In genomic region chr12:2673966-2674810, GRCh38 we compare ENCODE assay signal across 20 cellular contexts.
A peak's percentile ranks its signal among the peaks of the same experiment; 100 is the strongest.
DNase-seq lines count a peak whose midpoint lies in the region; ATAC-seq and TF ChIP-seq lines count a peak whose summit lies in the region.
"Had no signal": no experiment of that assay in that cellular context is flagged by ENCODE, and none has a peak within 500 bp of the region (broad histone marks: within the 10 kb centered on the region; RNA-seq: fewer than 3 reads in every experiment).

No MANE protein-coding gene starts in this region.

- H3K27me3 ChIP-seq in BLaER1 (no peaks in the 10 kb centered on the region), brain microvascular endothelial cell (replicated peaks) (no peaks in the 10 kb centered on the region), mesendoderm (ENCODE audit: insufficient read depth, low read length, poor library complexity) (no peaks in the 10 kb centered on the region)
- H3K27me3 ChIP-seq: gastroesophageal sphincter had no signal

- H3K36me3 Mint-ChIP-seq in CD14-positive monocyte: no peaks in the 10 kb centered on the region
- H3K36me3 Mint-ChIP-seq: activated CD4-positive, alpha-beta memory T cell treated with anti-CD3 and anti-CD28 coated beads for 36 hours; stimulated activated naive B cell treated with anti-CD40 and anti-IgM and Interleukin-4, amounts not matched to agents 10 μg/mL and 1 μg/mL and 100 μg/mL, for 72 hours had no signal

- H4K8ac ChIP-seq in mesendoderm (ENCODE audit: low read depth, low read length): no peak overlapping the region

- H3K9me3 Mint-ChIP-seq in CD14-positive monocyte: no peaks in the 10 kb centered on the region
- H3K9me3 Mint-ChIP-seq: activated CD4-positive, alpha-beta memory T cell treated with anti-CD3 and anti-CD28 coated beads for 36 hours; CD8-positive, alpha-beta T cell; stimulated activated naive B cell treated with anti-CD40 and anti-IgM and Interleukin-4, amounts not matched to agents 10 μg/mL and 1 μg/mL and 100 μg/mL, for 72 hours had no signal

- no peaks in the 10 kb centered on the region for H3K79me2 ChIP-seq in mesendoderm (ENCODE audit: control insufficient read depth, insufficient read depth, low read length)

- intact Hi-C loops in CD14-positive monocyte (cut with micrococcal nuclease): no loop called here

- H3K4me2 ChIP-seq in BLaER1: peak overlapping the region; percentile 60
- H3K4me2 ChIP-seq in mesendoderm (ENCODE audit: low read length): no peak overlapping the region

- H3K9ac ChIP-seq in BLaER1 (no peak overlapping the region), mesendoderm (ENCODE audit: low read length) (no peak overlapping the region)

- no peak for ATAC-seq in stimulated activated naive CD8-positive, alpha-beta T cell treated with anti-CD3 and anti-CD28 coated beads, Interleukin-15, Interleukin-2, amounts not matched to agents 100 U/mL and 50 U/mL, for 24 hours
- ATAC-seq: CD8-positive, alpha-beta T cell; gastroesophageal sphincter; stimulated activated naive B cell treated with anti-CD40 and anti-IgM and Interleukin-4, amounts not matched to agents 10 μg/mL and 1 μg/mL and 100 μg/mL, for 72 hours had no signal

- in situ Hi-C loops in brain microvascular endothelial cell (cut with HindIII; ENCODE audit: low pct_ligation_motif_present, low sequenced_read_pairs): no loop called here

- no peak overlapping the region for H3K23ac ChIP-seq in mesendoderm (ENCODE audit: low read length)

- H3K18ac ChIP-seq in mesendoderm (ENCODE audit: low read length): no peak overlapping the region

- peaks cover 0 to 5% (median 4%) of the 10 kb centered on the region in 3 donors for H3K27me3 Mint-ChIP-seq in CD14-positive monocyte (ENCODE audit: low read depth in 3 of 3)
- H3K27me3 Mint-ChIP-seq: activated CD4-positive, alpha-beta memory T cell treated with anti-CD3 and anti-CD28 coated beads for 36 hours; stimulated activated naive B cell treated with anti-CD40 and anti-IgM and Interleukin-4, amounts not matched to agents 10 μg/mL and 1 μg/mL and 100 μg/mL, for 72 hours had no signal

- no CpG with 5 or more reads among the region's 18 CpGs for WGBS in mesendoderm (ENCODE audit: extremely low coverage, insufficient coverage, low lambda C conversion rate)

- no peak overlapping the region for H3K56ac ChIP-seq in mesendoderm (ENCODE audit: low read length)

- no peak overlapping the region for H4K5ac ChIP-seq in mesendoderm (ENCODE audit: low read length)

- DNase-seq in brain microvascular endothelial cell (no peak), mesendoderm (peak; percentile 45), CD14-positive monocyte (ENCODE audit: low spot score) (no peak), pons (ENCODE audit: low spot score) (no peak)
- no peak for DNase-seq in stimulated activated CD4-positive, alpha-beta T cell treated with anti-CD3 and anti-CD28 coated beads, Interleukin-2, amount 100 ng/mL, for 24 hours
- DNase-seq in stimulated activated naive CD8-positive, alpha-beta T cell treated with anti-CD3 and anti-CD28 coated beads, Interleukin-15, Interleukin-2, amounts not matched to agents 100 U/mL and 50 U/mL, for 24 hours: no peak
- DNase-seq: activated CD4-positive, alpha-beta memory T cell treated with anti-CD3 and anti-CD28 coated beads for 36 hours; activated effector memory CD4-positive, alpha-beta T cell treated with anti-CD3 and anti-CD28 coated beads, Interleukin-2, amount 50 U/mL, for 16 hours; effector CD8-positive, alpha-beta T cell; kidney glomerular epithelial cell; NCI-H1105; NCI-H446; stimulated activated CD4-positive, alpha-beta T cell treated with anti-CD3 and anti-CD28 coated beads, Interleukin-4, amount 100 ng/mL, for 4 hours; stimulated activated naive B cell treated with anti-CD40 and anti-IgM and Interleukin-4, amounts not matched to agents 10 μg/mL and 1 μg/mL and 100 μg/mL, for 72 hours; T-helper 9 cell had no signal

- no peaks in the 10 kb centered on the region for H4K20me1 ChIP-seq in BLaER1

- no peaks in the 10 kb centered on the region for H3K9me3 ChIP-seq in BLaER1
- H3K9me3 ChIP-seq in HEK293 (ENCODE audit: control insufficient read depth, insufficient read depth, low read depth, low read length): no peaks in the 10 kb centered on the region
- H3K9me3 ChIP-seq: gastroesophageal sphincter had no signal

- no peaks in the 10 kb centered on the region for H3K79me1 ChIP-seq in mesendoderm (ENCODE audit: low read length)

- peaks cover 5% of the 10 kb centered on the region for H3K4me1 Mint-ChIP-seq in CD14-positive monocyte
- H3K4me1 Mint-ChIP-seq: stimulated activated naive B cell treated with anti-CD40 and anti-IgM and Interleukin-4, amounts not matched to agents 10 μg/mL and 1 μg/mL and 100 μg/mL, for 72 hours had no signal

- no peak overlapping the region for H2BK15ac ChIP-seq in mesendoderm (replicated peaks; ENCODE audit: low read depth)

- no peak for TF ChIP-seq CTCF in HEK293 (tag by site-specific recombination; IDR thresholded peaks at IDR 0.05)
- peak; percentile 41 for TF ChIP-seq CTCF in brain microvascular endothelial cell (IDR thresholded peaks at IDR 0.05; ENCODE audit: low read depth, low read length, missing control alignments)
- TF ChIP-seq CTCF in CD14-positive monocyte (IDR thresholded peaks at IDR 0.05): no peak

- H3K27ac Mint-ChIP-seq in CD14-positive monocyte: no peak overlapping the region
- H3K27ac Mint-ChIP-seq: activated CD4-positive, alpha-beta memory T cell treated with anti-CD3 and anti-CD28 coated beads for 36 hours; CD8-positive, alpha-beta T cell; stimulated activated naive B cell treated with anti-CD40 and anti-IgM and Interleukin-4, amounts not matched to agents 10 μg/mL and 1 μg/mL and 100 μg/mL, for 72 hours had no signal

- H2BK120ac ChIP-seq in mesendoderm (ENCODE audit: low read depth, low read length): no peak overlapping the region

- no peak overlapping the region for H2AK5ac ChIP-seq in mesendoderm (ENCODE audit: low read length)

- POLR2A ChIA-PET in HEK293 (lab: Yijun Ruan, JAX): no interaction called here

- no peak overlapping the region for H3K4me3 ChIP-seq in BLaER1
- no peak overlapping the region for H3K4me3 ChIP-seq in HEK293 (ENCODE audit: low read depth, low read length)
- H3K4me3 ChIP-seq in brain microvascular endothelial cell (ENCODE audit: low read depth, low read length): no peak overlapping the region
- H3K4me3 ChIP-seq in mesendoderm (ENCODE audit: low read length): no peak overlapping the region
- H3K4me3 ChIP-seq: gastroesophageal sphincter had no signal

- H3K4me1 ChIP-seq in BLaER1 (peaks cover 18% of the 10 kb centered on the region), HEK293 (ENCODE audit: control insufficient read depth, insufficient read depth, low read length) (no peaks in the 10 kb centered on the region), mesendoderm (ENCODE audit: control insufficient read depth, low read depth, low read length) (no peaks in the 10 kb centered on the region)
- H3K4me1 ChIP-seq: gastroesophageal sphincter had no signal

- no peak overlapping the region for H3K4me3 Mint-ChIP-seq in CD14-positive monocyte
- H3K4me3 Mint-ChIP-seq: activated CD4-positive, alpha-beta memory T cell treated with anti-CD3 and anti-CD28 coated beads for 36 hours; CD8-positive, alpha-beta T cell; stimulated activated naive B cell treated with anti-CD40 and anti-IgM and Interleukin-4, amounts not matched to agents 10 μg/mL and 1 μg/mL and 100 μg/mL, for 72 hours had no signal

- CTCF ChIA-PET in HEK293 (lab: Yijun Ruan, JAX): interaction anchor here (1.1 kb wide), 1 partner anchor 640 kb away, joined by 4 read pairs; no protein-coding TSS in a partner anchor

- no peak overlapping the region for H3K27ac ChIP-seq in BLaER1
- no peak overlapping the region for H3K27ac ChIP-seq in HEK293 (ENCODE audit: extremely low read depth, low read depth, low read length)
- no peak overlapping the region for H3K27ac ChIP-seq in brain microvascular endothelial cell
- no peak overlapping the region for H3K27ac ChIP-seq in mesendoderm (ENCODE audit: low read depth, low read length)
- H3K27ac ChIP-seq: gastroesophageal sphincter, RWPE1 had no signal

- no peak overlapping the region for H3K4ac ChIP-seq in mesendoderm (ENCODE audit: low read depth, low read length)

- no peaks in the 10 kb centered on the region for H3K36me3 ChIP-seq in BLaER1
- H3K36me3 ChIP-seq in HEK293 (ENCODE audit: control insufficient read depth in 2 of 2, insufficient read depth in 1 of 2, low read length in 2 of 2): no peaks in the 10 kb centered on the region
- H3K36me3 ChIP-seq in brain microvascular endothelial cell (replicated peaks): no peaks in the 10 kb centered on the region
- no peaks in the 10 kb centered on the region for H3K36me3 ChIP-seq in mesendoderm (ENCODE audit: control insufficient read depth, insufficient read depth, low read length)

- no peak overlapping the region for H2BK5ac ChIP-seq in mesendoderm (ENCODE audit: low read length)

TF ChIP-seq in HEK293, 187 proteins besides CTCF, POLR2A, EP300 and RAD21:
- 0 out of 2 replicates have a peak, but pooled peaks have one; percentile 23 for TF ChIP-seq GLIS2 (tag by site-specific recombination; IDR thresholded peaks at IDR 0.05)
- no peak for TF ChIP-seq ZNF544 (tag by site-specific recombination; IDR thresholded peaks at IDR 0.05)
TF ChIP-seq in HEK293: peak in this region for 1.
